Comparison of ENCODE assay signal across 2 cellular contexts in genomic region chr11:77753230-77753629, GRCh38.
TF ChIP-seq lines count a peak whose summit lies in the region.

No MANE protein-coding gene starts in this region.

TF ChIP-seq in GM23338, 12 proteins besides CTCF, POLR2A, EP300 and RAD21:
- TF ChIP-seq ZNF462 (CRISPR knock-in tag; IDR thresholded peaks at IDR 0.05) (peak; percentile 93), ZNF114 (CRISPR knock-in tag; IDR thresholded peaks at IDR 0.05) (peak; percentile 60; the same call in 1 of the 2 replicates), POLR2AphosphoS5 (IDR thresholded peaks at IDR 0.05; ENCODE audit: low read depth) (no peak), NANOG (IDR thresholded peaks at IDR 0.05; ENCODE audit: borderline replicate concordance) (peak; percentile 80)

TF ChIP-seq in H1, 55 proteins besides CTCF, POLR2A, EP300 and RAD21 (continued from another document):
- TF ChIP-seq NANOG (IDR thresholded peaks at IDR 0.05; ENCODE audit: insufficient read depth, low read depth, low read length, poor library complexity, severe bottlenecking) (peak; percentile 63), BCL11A (IDR thresholded peaks at IDR 0.05; ENCODE audit: low read depth in 2 of 2, low read length in 2 of 2) (no peak), ZNF274 (IDR thresholded peaks at IDR 0.05; ENCODE audit: borderline replicate concordance, extremely low read depth, low read length) (no peak), SP1 (IDR thresholded peaks at IDR 0.05; ENCODE audit: low read depth, low read length) (peak; percentile 29; the same call in 1 of the 2 replicates), TCF12 (IDR thresholded peaks at IDR 0.05; ENCODE audit: low read depth, low read length) (no peak), BRCA1 (IDR thresholded peaks at IDR 0.05; ENCODE audit: low read depth, low read length) (no peak), MAX (IDR thresholded peaks at IDR 0.05) (no peak), SRF (IDR thresholded peaks at IDR 0.05; ENCODE audit: low read depth, low read length) (no peak), CBX8 (IDR thresholded peaks at IDR 0.05; ENCODE audit: borderline replicate concordance, low read depth, low read length) (no peak), RNF2 (IDR thresholded peaks at IDR 0.05; ENCODE audit: borderline replicate concordance, low read depth, low read length, missing control alignments, poor library complexity, severe bottlenecking) (no peak), TEAD4 (IDR thresholded peaks at IDR 0.05; ENCODE audit: low read depth, low read length) (no peak), CTBP2 (IDR thresholded peaks at IDR 0.05; ENCODE audit: borderline replicate concordance, insufficient read depth, insufficient read length, low read length) (no peak)
